In genomic region chr17:8741366-8741765, GRCh38 we compare ENCODE assay signal across 15 cellular contexts. TPM values are rescaled to one million over a fixed set of nuclear protein-coding genes. Genes with fewer than 3 reads are reported as not detected.
A peak's percentile ranks its signal among the peaks of the same experiment; 100 is the strongest.
DNase-seq lines count a peak whose midpoint lies in the region; ATAC-seq and TF ChIP-seq lines count a peak whose summit lies in the region.
"Had no signal": no experiment of that assay in that cellular context is flagged by ENCODE, and none has a peak within 500 bp of the region (broad histone marks: within the 10 kb centered on the region; RNA-seq: fewer than 3 reads in every experiment).

No MANE protein-coding gene starts in this region.

- H3K27ac Mint-ChIP-seq in natural killer cell, result peak overlapping the region in 1 of 2 donors; percentile 87
- no peak overlapping the region for H3K27ac Mint-ChIP-seq in natural killer cell treated with Interleukin-12 subunit alpha and Interleukin-12 subunit beta and Interleukin-15 and Interleukin-18, amount 100 ng/mL, for 72 hours
- no peak overlapping the region for H3K27ac Mint-ChIP-seq in chondrocyte (ENCODE audit: unreplicated experiment)
- H3K27ac Mint-ChIP-seq in nephron progenitor cell, result no peak overlapping the region
- H3K27ac Mint-ChIP-seq: H9 had no signal

- WGBS in sigmoid colon, 2 donors, result 90 to 91% methylated on average over 17 of the region's 17 CpGs
- WGBS in ovary, 3 donors, result 91 to 95% (median 94%) methylated on average over 17 of the region's 17 CpGs

- H3K9ac ChIP-seq in DND-41 (ENCODE audit: low read depth, low read length), result no peak overlapping the region

- peak overlapping the region; percentile 59; the same call in 1 of the 2 replicates for H2AFZ ChIP-seq in DND-41 (ENCODE audit: low read depth, low read length)

- H3K4me3 Mint-ChIP-seq in natural killer cell (peak overlapping the region; percentile 4), chondrocyte (ENCODE audit: unreplicated experiment) (no peak overlapping the region), nephron progenitor cell (no peak overlapping the region)
- H3K4me3 Mint-ChIP-seq in natural killer cell treated with Interleukin-12 subunit alpha and Interleukin-12 subunit beta and Interleukin-15 and Interleukin-18, amount 100 ng/mL, for 72 hours, result no peak overlapping the region
- H3K4me3 Mint-ChIP-seq: H9 had no signal

- H3K4me3 ChIP-seq in DND-41 (ENCODE audit: low read depth in 1 of 2, low read length in 2 of 2), result no peak overlapping the region
- H3K4me3 ChIP-seq in sigmoid colon, result no peak overlapping the region
- H3K4me3 ChIP-seq in ovary, result no peak overlapping the region

- DNase-seq in natural killer cell (no peak), DND-41 (no peak), chondrocyte (ENCODE audit: low spot score) (peak; percentile 84), sigmoid colon (peak; percentile 33), ovary (no peak), HT-29 (ENCODE audit: low spot score) (no peak), nephron progenitor cell (no peak)
- DNase-seq in natural killer cell treated with Interleukin-12 subunit alpha and Interleukin-12 subunit beta and Interleukin-15 and Interleukin-18, amount 100 ng/mL, for 72 hours (ENCODE audit: low spot score), result no peak
- DNase-seq: BE2C; CD4-positive, CD25-positive, alpha-beta regulatory T cell; DMS79; EL; GOT3 had no signal

- H3K4me1 ChIP-seq in DND-41 (ENCODE audit: insufficient read depth, low read length) (peaks cover 21% of the 10 kb centered on the region), sigmoid colon (peaks cover 0 to 14% (median 10%) of the 10 kb centered on the region in 4 donors), ovary (ENCODE audit: insufficient read depth) (no peaks in the 10 kb centered on the region)
- H3K4me1 ChIP-seq: BE2C had no signal

- intact Hi-C loops in natural killer cell (cut with micrococcal nuclease) (loop anchor here (10.0 kb wide), 2 partner anchors 157 to 357 kb away; partner anchors contain the start of gene RPL26), sigmoid colon (cut with DNase I) (loop anchor here (10.0 kb wide), 1 partner anchor 107 kb away; the partner anchor contains the start of gene MYH10), ovary (cut with DNase I) (loop anchor here in 3 of 4 donors (5.0 to 10.0 kb wide), 3 partner anchors 107 to 324 kb away; partner anchors contain the start of gene MYH10 (in 1 of the 3))

- H3K4me1 Mint-ChIP-seq in natural killer cell (peaks cover 20 to 33% of the 10 kb centered on the region in 2 donors), chondrocyte (ENCODE audit: low read depth) (peaks cover 16% of the 10 kb centered on the region), nephron progenitor cell (peaks cover 40% of the 10 kb centered on the region)
- H3K4me1 Mint-ChIP-seq in natural killer cell treated with Interleukin-12 subunit alpha and Interleukin-12 subunit beta and Interleukin-15 and Interleukin-18, amount 100 ng/mL, for 72 hours (ENCODE audit: low read depth in 2 of 2), result peaks cover 13 to 17% of the 10 kb centered on the region in 2 donors

- H3K36me3 ChIP-seq in DND-41 (ENCODE audit: insufficient read depth, low read length), result no peaks in the 10 kb centered on the region
- no peaks in the 10 kb centered on the region for H3K36me3 ChIP-seq in sigmoid colon
- H3K36me3 ChIP-seq in ovary, result no peaks in the 10 kb centered on the region
- H3K36me3 ChIP-seq: BE2C had no signal

- H3K27me3 Mint-ChIP-seq in natural killer cell (ENCODE audit: low read depth in 2 of 2) (peaks cover 0 to 8% of the 10 kb centered on the region in 2 donors), chondrocyte (ENCODE audit: low read depth) (peaks cover 4% of the 10 kb centered on the region), nephron progenitor cell (ENCODE audit: low read depth, poor library complexity) (peaks cover 19% of the 10 kb centered on the region)
- H3K27me3 Mint-ChIP-seq in natural killer cell treated with Interleukin-12 subunit alpha and Interleukin-12 subunit beta and Interleukin-15 and Interleukin-18, amount 100 ng/mL, for 72 hours, result peaks cover 4 to 7% of the 10 kb centered on the region in 2 donors
- H3K27me3 Mint-ChIP-seq: CD4-positive, CD25-positive, alpha-beta regulatory T cell had no signal

- no peaks in the 10 kb centered on the region for H3K79me2 ChIP-seq in DND-41 (ENCODE audit: insufficient read depth, low read length)

- no peak for ATAC-seq in natural killer cell
- ATAC-seq in natural killer cell treated with Interleukin-12 subunit alpha and Interleukin-12 subunit beta and Interleukin-15 and Interleukin-18, amount 100 ng/mL, for 72 hours, result no peak
- no peak for ATAC-seq in DND-41 (ENCODE audit: insufficient read depth, low read depth)
- ATAC-seq: HepG2 had no signal

- H3K36me3 Mint-ChIP-seq in natural killer cell (no peaks in the 10 kb centered on the region), chondrocyte (ENCODE audit: low read depth) (no peaks in the 10 kb centered on the region), nephron progenitor cell (ENCODE audit: low read depth) (no peaks in the 10 kb centered on the region)
- H3K36me3 Mint-ChIP-seq in natural killer cell treated with Interleukin-12 subunit alpha and Interleukin-12 subunit beta and Interleukin-15 and Interleukin-18, amount 100 ng/mL, for 72 hours, result no peaks in the 10 kb centered on the region
- H3K36me3 Mint-ChIP-seq: CD4-positive, CD25-positive, alpha-beta regulatory T cell had no signal

- no peaks in the 10 kb centered on the region for H4K20me1 ChIP-seq in DND-41 (ENCODE audit: insufficient read depth, low read length)

- no peak for TF ChIP-seq POLR2A in sigmoid colon (IDR thresholded peaks at IDR 0.05)
- TF ChIP-seq POLR2A in ovary (IDR thresholded peaks at IDR 0.05), result no peak

- TF ChIP-seq CTCF in natural killer cell (IDR thresholded peaks at IDR 0.05), result no peak
- TF ChIP-seq CTCF in DND-41 (IDR thresholded peaks at IDR 0.05; ENCODE audit: borderline replicate concordance, extremely low read depth, low read length, poor library complexity, severe bottlenecking), result no peak
- no peak for TF ChIP-seq CTCF in chondrocyte (IDR thresholded peaks at IDR 0.05)
- TF ChIP-seq CTCF in sigmoid colon (IDR thresholded peaks at IDR 0.05), result no peak
- no peak for TF ChIP-seq CTCF in ovary (IDR thresholded peaks at IDR 0.05)
- no peak for TF ChIP-seq CTCF in nephron progenitor cell (IDR thresholded peaks at IDR 0.05)

- H3K27me3 ChIP-seq in DND-41 (ENCODE audit: insufficient read depth, low read length, poor library complexity) (peaks cover 6% of the 10 kb centered on the region), sigmoid colon (no peaks in the 10 kb centered on the region), ovary (no peaks in the 10 kb centered on the region)
- H3K27me3 ChIP-seq: BE2C had no signal

- H3K9me3 ChIP-seq in DND-41 (ENCODE audit: insufficient read depth, low read length, severe bottlenecking) (no peaks in the 10 kb centered on the region), sigmoid colon (no peaks in the 10 kb centered on the region), ovary (no peaks in the 10 kb centered on the region)
- H3K9me3 ChIP-seq: BE2C had no signal

- H3K4me2 ChIP-seq in DND-41 (ENCODE audit: insufficient read depth, low read length), result no peak overlapping the region

- TF ChIP-seq EP300 in sigmoid colon (IDR thresholded peaks at IDR 0.05), result no peak
- no peak for TF ChIP-seq EP300 in ovary (IDR thresholded peaks at IDR 0.05)

- no peak overlapping the region for H3K27ac ChIP-seq in DND-41 (ENCODE audit: low read length)
- no peak overlapping the region for H3K27ac ChIP-seq in sigmoid colon
- no peak overlapping the region for H3K27ac ChIP-seq in ovary

- H3K9me3 Mint-ChIP-seq in natural killer cell (no peaks in the 10 kb centered on the region), chondrocyte (ENCODE audit: low read depth) (no peaks in the 10 kb centered on the region), nephron progenitor cell (no peaks in the 10 kb centered on the region)
- H3K9me3 Mint-ChIP-seq in natural killer cell treated with Interleukin-12 subunit alpha and Interleukin-12 subunit beta and Interleukin-15 and Interleukin-18, amount 100 ng/mL, for 72 hours, result no peaks in the 10 kb centered on the region
- H3K9me3 Mint-ChIP-seq: H9 had no signal

RNA-seq across cellular contexts. Expression of gene CCDC42, which starts 3.3 kb away (rescaled TPM):
- total RNA-seq in natural killer cell, result under 1 TPM in 2 of 3 donors, not detected in 1; 0.27 to 0.75 TPM
- total RNA-seq in natural killer cell treated with Interleukin-12 subunit alpha and Interleukin-12 subunit beta and Interleukin-15 and Interleukin-18, amount 100 ng/mL, for 72 hours, result not detected
- not detected in 3 replicates for total RNA-seq in chondrocyte
- not detected for total RNA-seq in sigmoid colon
- under 1 TPM in 1 of 3 donors, not detected in 2; 0.04 TPM for polyA plus RNA-seq in sigmoid colon
- total RNA-seq in ovary, result not detected
- under 1 TPM in 1 of 2 donors, not detected in 1; 0.17 TPM for polyA plus RNA-seq in ovary
- total RNA-seq in HT-29 (2014; rRNA removed; shearing (Covaris generic)), result not detected in 2 replicates
- total RNA-seq: CD4-positive, CD25-positive, alpha-beta regulatory T cell; H9; HepG2 had no signal
- polyA plus RNA-seq: HepG2 had no signal

RNA-seq across cellular contexts. Expression of gene SPDYE4, which starts 17.0 kb away (rescaled TPM):
- not detected for total RNA-seq in natural killer cell
- not detected for total RNA-seq in natural killer cell treated with Interleukin-12 subunit alpha and Interleukin-12 subunit beta and Interleukin-15 and Interleukin-18, amount 100 ng/mL, for 72 hours
- total RNA-seq in chondrocyte, result not detected in 3 replicates
- total RNA-seq in sigmoid colon, result not detected
- not detected for polyA plus RNA-seq in sigmoid colon
- total RNA-seq in ovary, result not detected
- not detected for polyA plus RNA-seq in ovary
- total RNA-seq in HT-29 (2014; rRNA removed; shearing (Covaris generic)), result not detected in 2 replicates
- total RNA-seq: CD4-positive, CD25-positive, alpha-beta regulatory T cell; H9; HepG2 had no signal
- polyA plus RNA-seq: CD4-positive, CD25-positive, alpha-beta regulatory T cell; HepG2 had no signal

RNA-seq across cellular contexts. Expression of gene MFSD6L, which starts 57.8 kb away (rescaled TPM):
- total RNA-seq in natural killer cell (under 1 TPM in 2 of 3 donors, not detected in 1; 0.12 to 0.90 TPM), chondrocyte (not detected in 3 replicates), sigmoid colon (not detected), ovary (1 to 10 TPM in 1 of 7 donors, under 1 TPM in 4, not detected in 2; 0.13 to 2.2 (median 0.48) TPM)
- 1 to 10 TPM in 1 of 2 donors, under 1 TPM in 1; 0.12 to 1.5 TPM for total RNA-seq in natural killer cell treated with Interleukin-12 subunit alpha and Interleukin-12 subunit beta and Interleukin-15 and Interleukin-18, amount 100 ng/mL, for 72 hours
- polyA plus RNA-seq in sigmoid colon (1 to 10 TPM in 2 of 3 donors, under 1 TPM in 1; 0.69 to 4.9 (median 1.2) TPM), ovary (not detected)
- not detected in 2 replicates for total RNA-seq in HT-29 (2014; rRNA removed; shearing (Covaris generic))
- total RNA-seq: CD4-positive, CD25-positive, alpha-beta regulatory T cell; HepG2 had no signal
- polyA plus RNA-seq: CD4-positive, CD25-positive, alpha-beta regulatory T cell; HepG2 had no signal

Comparison
In these comparisons a context has a peak if more than half of its experiments do, and no peak if none do; other contexts are left out.
1. DNase-seq: peak in chondrocyte (single experiment) and sigmoid colon (single experiment); none in natural killer cell (single experiment), natural killer cell treated with Interleukin-12 subunit alpha and Interleukin-12 subunit beta and Interleukin-15 and Interleukin-18, amount 100 ng/mL, for 72 hours (single experiment), DND-41 (single experiment), ovary (0 of 5), HT-29 (single experiment) and nephron progenitor cell (single experiment).